8 cellular contexts compared by ENCODE assay signal in genomic region chr3:129650256-129650872, GRCh38. TPM values are rescaled to one million over a fixed set of nuclear protein-coding genes. Genes with fewer than 3 reads are reported as not detected.
DNase-seq lines count a peak whose midpoint lies in the region; ATAC-seq and TF ChIP-seq lines count a peak whose summit lies in the region.

No MANE protein-coding gene starts in this region.

- H3K4me3 ChIP-seq in CD8-positive, alpha-beta memory T cell (ENCODE audit: low read length), result no peak overlapping the region
- H3K4me3 ChIP-seq in HFF-Myc (replicated peaks; ENCODE audit: low read depth, low read length) (no peak overlapping the region), RWPE2 (ENCODE audit: severe bottlenecking) (no peak overlapping the region), prostate gland (no peak overlapping the region)

- peak overlapping the region in 1 of 8 donors; percentile 33 for H3K27ac Mint-ChIP-seq in CD8-positive, alpha-beta memory T cell
- no peak overlapping the region for H3K27ac Mint-ChIP-seq in activated naive CD4-positive, alpha-beta T cell treated with anti-CD3 and anti-CD28 coated beads for 36 hours

- CTCF ChIA-PET in CD8-positive, alpha-beta memory T cell (lab: Charles Lee), result interaction anchor here (0.7 to 1.5 kb wide), 5 partner anchors 46 to 1210 kb away, joined by 3 to 5 read pairs (median 4); no protein-coding TSS in a partner anchor
- CTCF ChIA-PET in activated naive CD4-positive, alpha-beta T cell treated with anti-CD3 and anti-CD28 coated beads for 36 hours (lab: Charles Lee), result interaction anchor here (1.1 to 4.4 kb wide), 8 partner anchors 9 to 285 kb away, joined by 3 to 22 read pairs (median 5); no protein-coding TSS in a partner anchor

- ATAC-seq in RWPE2 (ENCODE audit: low read depth), result peak; percentile 31; the same call in 1 of the 3 replicates
- no peak for ATAC-seq in GM21515 (IDR thresholded peaks at IDR 0.05; ENCODE audit: unreplicated experiment)
- ATAC-seq in HG02970 (IDR thresholded peaks at IDR 0.05; ENCODE audit: low FRiP score, unreplicated experiment), result no peak

- H3K36me3 Mint-ChIP-seq in CD8-positive, alpha-beta memory T cell, result peaks cover 0 to 46% (median 13%) of the 10 kb centered on the region in 3 donors
- H3K36me3 Mint-ChIP-seq in activated naive CD4-positive, alpha-beta T cell treated with anti-CD3 and anti-CD28 coated beads for 36 hours (ENCODE audit: low read depth), result peaks cover 2% of the 10 kb centered on the region

- H3K4me3 Mint-ChIP-seq in CD8-positive, alpha-beta memory T cell, result peak overlapping the region in 1 of 7 donors; percentile 1
- H3K4me3 Mint-ChIP-seq in activated naive CD4-positive, alpha-beta T cell treated with anti-CD3 and anti-CD28 coated beads for 36 hours, result no peak overlapping the region

- H3K27me3 ChIP-seq in CD8-positive, alpha-beta memory T cell (ENCODE audit: insufficient read depth, low read length, poor library complexity, severe bottlenecking), result no peaks in the 10 kb centered on the region
- no peaks in the 10 kb centered on the region for H3K27me3 ChIP-seq in RWPE2 (ENCODE audit: insufficient read depth, poor library complexity, severe bottlenecking)
- H3K27me3 ChIP-seq in prostate gland (replicated peaks; ENCODE audit: insufficient read depth), result no peaks in the 10 kb centered on the region

- H3K9me3 Mint-ChIP-seq in CD8-positive, alpha-beta memory T cell, result no peaks in the 10 kb centered on the region
- no peaks in the 10 kb centered on the region for H3K9me3 Mint-ChIP-seq in activated naive CD4-positive, alpha-beta T cell treated with anti-CD3 and anti-CD28 coated beads for 36 hours

- H3K27me3 Mint-ChIP-seq in CD8-positive, alpha-beta memory T cell, result peaks cover 0 to under 1% of the 10 kb centered on the region in 2 donors
- no peaks in the 10 kb centered on the region for H3K27me3 Mint-ChIP-seq in activated naive CD4-positive, alpha-beta T cell treated with anti-CD3 and anti-CD28 coated beads for 36 hours (ENCODE audit: low read depth)

- H3K4me1 Mint-ChIP-seq in CD8-positive, alpha-beta memory T cell, result peaks cover 2 to 5% (median 3%) of the 10 kb centered on the region in 3 donors
- H3K4me1 Mint-ChIP-seq in activated naive CD4-positive, alpha-beta T cell treated with anti-CD3 and anti-CD28 coated beads for 36 hours (ENCODE audit: low read depth), result peaks cover 1% of the 10 kb centered on the region

- H3K4me1 ChIP-seq in CD8-positive, alpha-beta memory T cell (ENCODE audit: insufficient read depth, low read length), result no peaks in the 10 kb centered on the region
- H3K4me1 ChIP-seq in RWPE2 (ENCODE audit: insufficient read depth, poor library complexity, severe bottlenecking), result peaks cover 30% of the 10 kb centered on the region
- H3K4me1 ChIP-seq in prostate gland (replicated peaks), result no peaks in the 10 kb centered on the region

- POLR2A ChIA-PET in CD8-positive, alpha-beta memory T cell (lab: Charles Lee), result no interaction called here

- no peak overlapping the region for H3K27ac ChIP-seq in CD8-positive, alpha-beta memory T cell (ENCODE audit: low read depth, low read length)
- H3K27ac ChIP-seq in RWPE2 (ENCODE audit: poor library complexity, severe bottlenecking), result peak overlapping the region; percentile 98
- no peak overlapping the region for H3K27ac ChIP-seq in prostate gland

- peaks cover 4% of the 10 kb centered on the region for H3K36me3 ChIP-seq in CD8-positive, alpha-beta memory T cell (ENCODE audit: insufficient read depth, low read length)
- peaks cover 28% of the 10 kb centered on the region for H3K36me3 ChIP-seq in RWPE2 (ENCODE audit: low read depth)
- H3K36me3 ChIP-seq in prostate gland, result no peaks in the 10 kb centered on the region

- DNase-seq in CD8-positive, alpha-beta memory T cell, result peak; percentile 21 to 65 (median 26)
- DNase-seq in HFF-Myc (ENCODE audit: extremely low read depth, low read depth), result peak; percentile 58
- no peak for DNase-seq in RWPE2 (ENCODE audit: low spot score)
- peak; percentile 83 for DNase-seq in activated naive CD4-positive, alpha-beta T cell treated with anti-CD3 and anti-CD28 coated beads for 36 hours
- DNase-seq in head of caudate nucleus, result peak; percentile 49 to 91 (median 80)
- peak; percentile 73 for DNase-seq in prostate gland (ENCODE audit: low spot score)

- intact Hi-C loops in activated naive CD4-positive, alpha-beta T cell treated with anti-CD3 and anti-CD28 coated beads for 36 hours (cut with micrococcal nuclease), result loop anchor here (1.0 to 10.0 kb wide), 4 partner anchors 175 to 354 kb away; no protein-coding TSS in a partner anchor
- intact Hi-C loops in head of caudate nucleus (cut with DNase I), result loop anchor here (2.0 to 5.0 kb wide), 2 partner anchors 176 to 282 kb away; no protein-coding TSS in a partner anchor
- intact Hi-C loops in prostate gland (cut with DNase I), result loop anchor here (2.0 to 5.0 kb wide), 2 partner anchors 178 to 282 kb away; no protein-coding TSS in a partner anchor

- TF ChIP-seq CTCF in HFF-Myc (IDR thresholded peaks at IDR 0.05; ENCODE audit: low read depth, low read length, missing control alignments) (peak; percentile 72), RWPE2 (IDR thresholded peaks at IDR 0.05; ENCODE audit: poor library complexity, severe bottlenecking) (peak; percentile 90), prostate gland (IDR thresholded peaks at IDR 0.05) (peak; percentile 21 to 87 (median 76))

- no peak for TF ChIP-seq POLR2A in prostate gland (IDR thresholded peaks at IDR 0.05)

- 28% methylated on average over 7 of the region's 7 CpGs for WGBS in prostate gland

- no peaks in the 10 kb centered on the region for H3K9me3 ChIP-seq in CD8-positive, alpha-beta memory T cell (ENCODE audit: low read length)
- H3K9me3 ChIP-seq in RWPE2 (ENCODE audit: severe bottlenecking), result no peaks in the 10 kb centered on the region
- no peaks in the 10 kb centered on the region for H3K9me3 ChIP-seq in prostate gland

RNA-seq across cellular contexts. Expression of gene PLXND1, which starts 43.9 kb away (rescaled TPM):
- 10 to 100 TPM; 12.1 to 15.2 TPM for total RNA-seq in CD8-positive, alpha-beta memory T cell
- polyA plus RNA-seq in CD8-positive, alpha-beta memory T cell, result 17.3 TPM
- total RNA-seq in activated naive CD4-positive, alpha-beta T cell treated with anti-CD3 and anti-CD28 coated beads for 36 hours, result 1 to 10 TPM; 5.1 to 6.2 TPM
- 10 to 100 TPM; 19.7 to 83.6 TPM for total RNA-seq in prostate gland
